In genomic region chr15:43932907-43933306, GRCh38 we compare ENCODE assay signal across 1 cellular context.
TF ChIP-seq lines count a peak whose summit lies in the region.

No MANE protein-coding gene starts in this region.

TF ChIP-seq in neural cell, 6 proteins besides CTCF, POLR2A, EP300 and RAD21 (continued from another document):
- TF ChIP-seq TAF1 (IDR thresholded peaks at IDR 0.05; ENCODE audit: low read depth): no peak
